ENCODE assay signal across 8 cellular contexts in genomic region chr1:109985251-109986053, GRCh38. TPM values are rescaled to one million over a fixed set of nuclear protein-coding genes. Genes with fewer than 3 reads are reported as not detected.
DNase-seq lines count a peak whose midpoint lies in the region; ATAC-seq, FAIRE-seq and TF ChIP-seq lines count a peak whose summit lies in the region.

No MANE protein-coding gene starts in this region.

- H3K27me3 ChIP-seq in A673 (replicated peaks; ENCODE audit: insufficient read depth, low read depth, low read length, poor library complexity) (no peaks in the 10 kb centered on the region), HL-60 (ENCODE audit: insufficient read depth, poor library complexity, severe bottlenecking) (no peaks in the 10 kb centered on the region), GM12878 (replicated peaks in 1 of 2; ENCODE audit: control insufficient read depth in 2 of 2, insufficient read depth in 2 of 2, low read length in 1 of 2) (no peaks in the 10 kb centered on the region), lower lobe of right lung (ENCODE audit: low read depth) (no peaks in the 10 kb centered on the region), upper lobe of right lung (no peaks in the 10 kb centered on the region)

- no peak for FAIRE-seq in GM12878 (lab: Jason Lieb, UNC)

- TF ChIP-seq EP300 in GM12878 (IDR thresholded peaks at IDR 0.05; ENCODE audit: borderline replicate concordance in 1 of 2, control insufficient read depth in 1 of 2, low read depth in 2 of 2, low read length in 2 of 2), result no peak

- SMC1A ChIA-PET in GM12878 (lab: Charles Lee; ENCODE audit: uncharacterized antibody, unreplicated experiment), result interaction anchor here (0.7 to 13.9 kb wide), 29 partner anchors 8 to 453 kb away, joined by 3 to 431 read pairs (median 8); partner anchors contain the start of genes GNAI3 and STRIP1

- peaks cover 40% of the 10 kb centered on the region for H3K79me2 ChIP-seq in GM12878 (ENCODE audit: control insufficient read depth, insufficient read depth, low read length)

- peak overlapping the region; percentile 75 for H2AFZ ChIP-seq in GM12878 (ENCODE audit: control insufficient read depth, low read depth, low read length)

- in situ Hi-C loops in GM12878 (cut with MboI), result loop anchor here (5.0 kb wide), 2 partner anchors 343 to 438 kb away; partner anchors contain the start of gene GNAI3
- in situ Hi-C loops in G401 (cut with HindIII; ENCODE audit: low sequenced_read_pairs), result no loop called here

- WGBS in GM12878 (ENCODE audit: insufficient coverage, insufficient replicate concordance, low lambda C conversion rate, missing lambda C conversion rate), result 6% methylated on average over 21 of the region's 22 CpGs

- intact Hi-C loops in A673 (cut with micrococcal nuclease; ENCODE audit: unreplicated experiment), result loop anchor here (5.0 kb wide), 1 partner anchor 343 kb away; no protein-coding TSS in a partner anchor
- intact Hi-C loops in GM12878 (cut with micrococcal nuclease; ENCODE audit: unreplicated experiment), result no loop called here
- intact Hi-C loops in lower lobe of right lung (cut with DNase I), result no loop called here
- intact Hi-C loops in upper lobe of right lung (cut with DNase I), result no loop called here

- H3K36me3 ChIP-seq in A673 (ENCODE audit: insufficient read depth, low read length, poor library complexity, severe bottlenecking) (no peaks in the 10 kb centered on the region), GM12878 (ENCODE audit: control insufficient read depth in 2 of 2, insufficient read depth in 2 of 2, low read length in 1 of 2) (peaks cover 0 to 2% of the 10 kb centered on the region in 2 experiments; a peak in 1 of 4 replicates), lower lobe of right lung (no peaks in the 10 kb centered on the region), upper lobe of right lung (no peaks in the 10 kb centered on the region)

- peak overlapping the region; percentile 77 for H3K4me3 ChIP-seq in A673 (ENCODE audit: low read depth, low read length, poor library complexity, severe bottlenecking)
- peak overlapping the region; percentile 73 for H3K4me3 ChIP-seq in HL-60 (replicated peaks; ENCODE audit: insufficient read depth, low read length)
- H3K4me3 ChIP-seq in GM12878, result peak overlapping the region; percentile 79
- peak overlapping the region; percentile 85 for H3K4me3 ChIP-seq in lower lobe of right lung
- H3K4me3 ChIP-seq in upper lobe of right lung, result peak overlapping the region; percentile 83

- ATAC-seq in GM12878, result no peak
- ATAC-seq in lower lobe of right lung, result no peak
- ATAC-seq in upper lobe of right lung, result no peak

- H3K9ac ChIP-seq in GM12878 (ENCODE audit: control insufficient read depth, insufficient read depth, low read length), result peak overlapping the region; percentile 93

- no peak for TF ChIP-seq RAD21 in GM12878 (IDR thresholded peaks at IDR 0.05; ENCODE audit: insufficient read depth, low read depth, low read length)

- H3K27ac ChIP-seq in A673 (ENCODE audit: low read depth, low read length, poor library complexity, severe bottlenecking) (peak overlapping the region; percentile 93), HL-60 (replicated peaks) (peak overlapping the region; percentile 73), GM12878 (ENCODE audit: control insufficient read depth, insufficient read depth) (peak overlapping the region; percentile 76), lower lobe of right lung (peak overlapping the region; percentile 97), upper lobe of right lung (peak overlapping the region; percentile 97)

- peak overlapping the region; percentile 96 for H3K4me2 ChIP-seq in GM12878 (ENCODE audit: control insufficient read depth, insufficient read depth)

- H3K4me1 ChIP-seq in A673 (ENCODE audit: insufficient read depth, low read length, poor library complexity, severe bottlenecking), result peaks cover 28% of the 10 kb centered on the region
- peaks cover 7% of the 10 kb centered on the region for H3K4me1 ChIP-seq in GM12878 (ENCODE audit: control insufficient read depth, insufficient read depth, low read length)
- H3K4me1 ChIP-seq in lower lobe of right lung, result peaks cover 71% of the 10 kb centered on the region
- peaks cover 65% of the 10 kb centered on the region for H3K4me1 ChIP-seq in upper lobe of right lung

- no peaks in the 10 kb centered on the region; the same call in 1 of the 2 replicates for H4K20me1 ChIP-seq in GM12878 (ENCODE audit: control insufficient read depth, insufficient read depth)

- TF ChIP-seq CTCF in A673 (conservative IDR thresholded peaks at IDR 0.05; ENCODE audit: low read depth, low read length), result no peak
- no peak for TF ChIP-seq CTCF in HL-60 (IDR thresholded peaks at IDR 0.05; ENCODE audit: insufficient read depth, low read length)
- TF ChIP-seq CTCF in GM12878 (IDR thresholded peaks at IDR 0.05 in 2 of 3, conservative IDR thresholded peaks at IDR 0.05 in 1 of 3; ENCODE audit: control insufficient read depth in 2 of 3, extremely low read depth in 1 of 3, insufficient read depth in 1 of 3, low read depth in 3 of 3, low read length in 3 of 3), result no peak
- no peak for TF ChIP-seq CTCF in lower lobe of right lung (IDR thresholded peaks at IDR 0.05)
- no peak for TF ChIP-seq CTCF in upper lobe of right lung (IDR thresholded peaks at IDR 0.05)

- CTCF ChIA-PET in A673 (lab: Charles Lee) (interaction anchor here (0.6 to 3.0 kb wide), 7 partner anchors 46 to 439 kb away, joined by 3 to 95 read pairs (median 6); partner anchors contain the start of gene GNAI3), GM12878 (lab: Yijun Ruan, JAX) (interaction anchor here (0.6 to 16.8 kb wide), 66 partner anchors 9 to 703 kb away, joined by 3 to 759 read pairs (median 6); partner anchors contain the start of genes AMPD2, ATXN7L2, GNAI3 and GNAT2)

- DNase-seq in A673 (ENCODE audit: low spot score), result no peak
- DNase-seq in HL-60 (ENCODE audit: low read depth in 1 of 2, low spot score in 1 of 2), result no peak
- DNase-seq in GM12878 (ENCODE audit: low read depth, low spot score), result no peak
- DNase-seq in lower lobe of right lung, result no peak
- no peak for DNase-seq in upper lobe of right lung
- no peak for DNase-seq in activated CD4-positive, CD25-positive, alpha-beta regulatory T cell (lab: John Stamatoyannopoulos, UW)
- DNase-seq in iPS-NIHi11 (ENCODE audit: low spot score), result no peak
- no peak for DNase-seq in G401 (ENCODE audit: low spot score)

- no peak for TF ChIP-seq POLR2A in GM12878 (IDR thresholded peaks at IDR 0.05; ENCODE audit: low read depth, low read length)

- POLR2A ChIA-PET in A673 (lab: Charles Lee; ENCODE audit: low non-redundant PET) (interaction anchor here (0.6 kb wide), 2 partner anchors 13 to 190 kb away, joined by 3 to 11 read pairs; no protein-coding TSS in a partner anchor), GM12878 (lab: Charles Lee) (interaction anchor here (0.6 to 4.7 kb wide), 11 partner anchors 22 to 566 kb away, joined by 3 to 28 read pairs (median 5); partner anchors contain the start of genes GNAI3 and STRIP1)

- no TSS peak for BruUV-seq in A673 (replicated peaks; lab: Mats Ljungman, UMichigan)
- no TSS peak for BruUV-seq in GM12878 (replicated peaks; lab: Mats Ljungman, UMichigan)

- H3K9me3 ChIP-seq in A673 (ENCODE audit: low read depth, low read length, poor library complexity, severe bottlenecking), result no peaks in the 10 kb centered on the region
- no peaks in the 10 kb centered on the region for H3K9me3 ChIP-seq in GM12878 (replicated peaks; ENCODE audit: control insufficient read depth, insufficient read depth, low read length)
- H3K9me3 ChIP-seq in lower lobe of right lung, result no peaks in the 10 kb centered on the region
- H3K9me3 ChIP-seq in upper lobe of right lung, result no peaks in the 10 kb centered on the region

- RAD21 ChIA-PET in GM12878 (lab: Charles Lee; ENCODE audit: unreplicated experiment), result interaction anchor here (0.6 to 15.4 kb wide), 35 partner anchors 7 to 454 kb away, joined by 3 to 390 read pairs (median 6); partner anchors contain the start of genes GNAI3, RBM15 and STRIP1

RNA-seq across cellular contexts. Expression of gene AHCYL1, which starts 0.9 kb away (rescaled TPM):
- total RNA-seq in A673 (2021) (89.6 and 107 TPM in 2 replicates), GM12878 (2014; rRNA removed) (28.0 and 31.7 TPM in 2 replicates), GM12878 (2014; rRNA removed; fragmentation: Illumina TruSeq; extraction: Trizol) (30.0 and 30.9 TPM in 2 replicates), GM12878 (2021) (59.9 and 64.8 TPM in 2 replicates), lower lobe of right lung (83.9 TPM), upper lobe of right lung (91.7 TPM)
- total RNA-seq in GM12878 (2013; cell fraction: nucleolus; rRNA removed), result 19.4 and 26.5 TPM in 2 replicates
- 28.1 TPM for polyA plus RNA-seq in GM12878 (2011; ENCODE audit: low read depth)
- polyA plus RNA-seq in GM12878 (2011; rRNA removed) (73.5 and 73.6 TPM in 2 replicates), GM12878 (2014; fragmentation: Illumina TruSeq; extraction: Trizol) (60.7 and 67.6 TPM in 2 replicates), GM12878 (2014; fragmentation: Nextera tagmentation; extraction: Ambion mirVana) (10 to 100 TPM; 24.7 to 26.1 TPM), GM12878 (2014; rRNA removed) (39.2 and 43.9 TPM in 2 replicates), GM12878 (2016; fragmentation: Nextera tagmentation; extraction: Ambion mirVana) (10 to 100 TPM; 49.7 to 54.2 TPM)
- polyA plus RNA-seq in GM12878 (2011; cell fraction: cytosol; rRNA removed), result 45.5 and 59.4 TPM in 2 replicates
- polyA plus RNA-seq in GM12878 (2011; cell fraction: nucleus; rRNA removed), result 58.0 and 62.1 TPM in 2 replicates
- 34.9 and 46.3 TPM in 2 replicates for polyA plus RNA-seq in GM12878 (2012)
- 49.6 and 59.3 TPM in 2 replicates for polyA minus RNA-seq in GM12878 (2011; rRNA and poly(A)+ RNA removed)
- polyA minus RNA-seq in GM12878 (2011; cell fraction: cytosol; rRNA and poly(A)+ RNA removed), result 17.9 and 21.8 TPM in 2 replicates
- polyA minus RNA-seq in GM12878 (2011; cell fraction: nucleus; rRNA and poly(A)+ RNA removed), result 13.7 and 24.5 TPM in 2 replicates
- total RNA-seq in G401 (2014; rRNA removed; shearing (Covaris generic)), result 20.5 and 24.2 TPM in 2 replicates

RNA-seq across cellular contexts. Expression of gene STRIP1, which starts 49.0 kb away (rescaled TPM):
- total RNA-seq in A673 (2021) (57.7 and 59.6 TPM in 2 replicates), GM12878 (2014; rRNA removed) (24.5 and 25.2 TPM in 2 replicates), GM12878 (2014; rRNA removed; fragmentation: Illumina TruSeq; extraction: Trizol) (16.4 and 17.4 TPM in 2 replicates), GM12878 (2021) (22.5 and 25.5 TPM in 2 replicates), lower lobe of right lung (36.5 TPM), upper lobe of right lung (35.6 TPM)
- 105 and 117 TPM in 2 replicates for total RNA-seq in GM12878 (2013; cell fraction: nucleolus; rRNA removed)
- 14.6 TPM for polyA plus RNA-seq in GM12878 (2011; ENCODE audit: low read depth)
- polyA plus RNA-seq in GM12878 (2011; rRNA removed) (18.9 and 22.8 TPM in 2 replicates), GM12878 (2014; fragmentation: Illumina TruSeq; extraction: Trizol) (14.3 and 19.4 TPM in 2 replicates), GM12878 (2014; fragmentation: Nextera tagmentation; extraction: Ambion mirVana) (1 to 10 TPM; 6.3 to 7.9 TPM), GM12878 (2014; rRNA removed) (23.7 and 26.6 TPM in 2 replicates), GM12878 (2016; fragmentation: Nextera tagmentation; extraction: Ambion mirVana) (10 to 100 TPM; 16.5 to 16.7 TPM)
- 17.8 and 25.1 TPM in 2 replicates for polyA plus RNA-seq in GM12878 (2011; cell fraction: cytosol; rRNA removed)
- polyA plus RNA-seq in GM12878 (2011; cell fraction: nucleus; rRNA removed), result 98.6 and 109 TPM in 2 replicates
- 15.6 and 16.4 TPM in 2 replicates for polyA plus RNA-seq in GM12878 (2012)
- 35.5 and 42.3 TPM in 2 replicates for polyA minus RNA-seq in GM12878 (2011; rRNA and poly(A)+ RNA removed)
- 9.8 and 15.5 TPM in 2 replicates for polyA minus RNA-seq in GM12878 (2011; cell fraction: cytosol; rRNA and poly(A)+ RNA removed)
- polyA minus RNA-seq in GM12878 (2011; cell fraction: nucleus; rRNA and poly(A)+ RNA removed), result 42.9 and 72.4 TPM in 2 replicates
- 28.1 and 28.3 TPM in 2 replicates for total RNA-seq in G401 (2014; rRNA removed; shearing (Covaris generic))
